Comparison of ENCODE assay signal across 8 cellular contexts in the genomic region with DNA sequence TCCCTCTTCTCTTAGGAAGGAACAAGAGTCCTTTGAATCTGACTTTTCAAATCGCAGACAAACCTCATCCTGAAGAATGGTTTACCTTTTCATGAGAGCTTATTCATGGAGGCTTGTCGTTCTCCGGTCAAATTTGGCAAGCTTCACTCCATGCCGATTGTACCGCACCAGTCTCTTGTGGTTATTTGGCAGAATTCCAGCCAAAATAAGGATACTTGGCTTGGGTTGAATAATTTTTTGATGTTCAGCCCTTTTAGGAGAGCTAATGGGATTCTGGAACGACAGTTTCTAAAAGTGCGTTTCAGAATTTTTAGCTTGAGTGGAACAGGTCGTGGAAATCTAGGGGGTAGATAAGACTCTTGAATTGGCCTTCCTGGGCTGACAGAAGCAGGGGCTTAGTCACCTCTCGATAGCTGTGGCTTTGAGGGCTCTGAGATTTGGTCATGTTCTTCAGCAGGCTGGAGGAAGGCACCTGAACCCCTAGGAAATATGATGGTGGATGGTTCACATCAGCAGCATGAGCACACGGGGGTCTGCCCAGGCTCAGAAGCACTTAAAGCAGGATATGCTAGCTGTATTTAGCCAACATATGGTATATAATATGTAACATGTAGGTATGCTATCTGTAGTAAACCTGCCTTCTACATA. TPM values are rescaled to one million over a fixed set of nuclear protein-coding genes. Genes with fewer than 3 reads are reported as not detected.
DNase-seq lines count a peak whose midpoint lies in the region; ATAC-seq and TF ChIP-seq lines count a peak whose summit lies in the region.

No MANE protein-coding gene starts in this region.

- H3K4me3 Mint-ChIP-seq in activated T-cell treated with anti-CD3 and anti-CD28 coated beads, Interleukin-2, amount 50 U/mL, for 24 hours = peak overlapping the region; percentile 86
- peak overlapping the region; percentile 83 for H3K4me3 Mint-ChIP-seq in WTC11
- peak overlapping the region; percentile 39 to 47 for H3K4me3 Mint-ChIP-seq in stimulated activated naive B cell treated with anti-CD40 and anti-IgM and Interleukin-4, amounts not matched to agents 10 μg/mL and 1 μg/mL and 100 μg/mL, for 72 hours

- H3K36me3 Mint-ChIP-seq in activated T-cell treated with anti-CD3 and anti-CD28 coated beads, Interleukin-2, amount 50 U/mL, for 24 hours (ENCODE audit: low read depth) = peaks cover 9% of the 10 kb centered on the region
- no peaks in the 10 kb centered on the region for H3K36me3 Mint-ChIP-seq in WTC11
- peaks cover 0 to 2% of the 10 kb centered on the region in 2 donors for H3K36me3 Mint-ChIP-seq in stimulated activated naive B cell treated with anti-CD40 and anti-IgM and Interleukin-4, amounts not matched to agents 10 μg/mL and 1 μg/mL and 100 μg/mL, for 72 hours

- no peak for DNase-seq in activated T-cell treated with anti-CD3 and anti-CD28 coated beads, Interleukin-2, amount 50 U/mL, for 24 hours
- DNase-seq in activated T-cell treated with anti-CD3 and anti-CD28 coated beads for 4 hours = no peak
- no peak for DNase-seq in WTC11 (ENCODE audit: low spot score)
- DNase-seq in fibroblast of villous mesenchyme (ENCODE audit: low read depth) = peak; percentile 5
- no peak for DNase-seq in stimulated activated naive B cell treated with anti-CD40 and anti-IgM and Interleukin-4, amounts not matched to agents 10 μg/mL and 1 μg/mL and 100 μg/mL, for 72 hours
- no peak for DNase-seq in NCI-H2227 (lab: John Stamatoyannopoulos, UW; ENCODE audit: unreplicated experiment)
- no peak for DNase-seq in NCI-H524 (lab: John Stamatoyannopoulos, UW)

- H3K27me3 Mint-ChIP-seq in activated T-cell treated with anti-CD3 and anti-CD28 coated beads, Interleukin-2, amount 50 U/mL, for 24 hours = no peaks in the 10 kb centered on the region
- peaks cover 20% of the 10 kb centered on the region for H3K27me3 Mint-ChIP-seq in WTC11 (ENCODE audit: low read depth)
- H3K27me3 Mint-ChIP-seq in stimulated activated naive B cell treated with anti-CD40 and anti-IgM and Interleukin-4, amounts not matched to agents 10 μg/mL and 1 μg/mL and 100 μg/mL, for 72 hours = no peaks in the 10 kb centered on the region

- no peak overlapping the region for H3K4me3 ChIP-seq in fibroblast of villous mesenchyme (ENCODE audit: low read depth, low read length)

- ATAC-seq in WTC11 = no peak
- ATAC-seq in stimulated activated naive B cell treated with anti-CD40 and anti-IgM and Interleukin-4, amounts not matched to agents 10 μg/mL and 1 μg/mL and 100 μg/mL, for 72 hours (replicated peaks) = no peak
- ATAC-seq in GM18519 (IDR thresholded peaks at IDR 0.05; ENCODE audit: low FRiP score, unreplicated experiment) = no peak

- H3K9me3 Mint-ChIP-seq in activated T-cell treated with anti-CD3 and anti-CD28 coated beads, Interleukin-2, amount 50 U/mL, for 24 hours = no peaks in the 10 kb centered on the region
- H3K9me3 Mint-ChIP-seq in WTC11 = no peaks in the 10 kb centered on the region
- H3K9me3 Mint-ChIP-seq in stimulated activated naive B cell treated with anti-CD40 and anti-IgM and Interleukin-4, amounts not matched to agents 10 μg/mL and 1 μg/mL and 100 μg/mL, for 72 hours = no peaks in the 10 kb centered on the region

- TF ChIP-seq CTCF in WTC11 (IDR thresholded peaks at IDR 0.05) (no peak), fibroblast of villous mesenchyme (IDR thresholded peaks at IDR 0.05; ENCODE audit: insufficient read depth, low read depth, low read length) (no peak)

- H3K4me1 Mint-ChIP-seq in activated T-cell treated with anti-CD3 and anti-CD28 coated beads, Interleukin-2, amount 50 U/mL, for 24 hours (ENCODE audit: low read depth) = peaks cover 78% of the 10 kb centered on the region
- peaks cover 69% of the 10 kb centered on the region for H3K4me1 Mint-ChIP-seq in WTC11
- peaks cover 52 to 79% of the 10 kb centered on the region in 2 donors for H3K4me1 Mint-ChIP-seq in stimulated activated naive B cell treated with anti-CD40 and anti-IgM and Interleukin-4, amounts not matched to agents 10 μg/mL and 1 μg/mL and 100 μg/mL, for 72 hours

- POLR2A ChIA-PET in WTC11 (lab: Charles Lee) = interaction anchor here (0.7 to 2.6 kb wide), 2 partner anchors 118 to 231 kb away, joined by 6 to 7 read pairs; partner anchors contain the start of genes MSMO1 and TRIM61

- H3K27ac Mint-ChIP-seq in activated T-cell treated with anti-CD3 and anti-CD28 coated beads, Interleukin-2, amount 50 U/mL, for 24 hours = peak overlapping the region; percentile 92
- no peak overlapping the region for H3K27ac Mint-ChIP-seq in WTC11
- H3K27ac Mint-ChIP-seq in stimulated activated naive B cell treated with anti-CD40 and anti-IgM and Interleukin-4, amounts not matched to agents 10 μg/mL and 1 μg/mL and 100 μg/mL, for 72 hours = no peak overlapping the region

- CTCF ChIA-PET in WTC11 (lab: Charles Lee) = interaction anchor here (1.0 kb wide), 1 partner anchor 96 kb away, joined by 3 read pairs; the partner anchor contains the start of gene TMEM192

TF ChIP-seq in WTC11, 78 proteins besides CTCF, POLR2A, EP300 and RAD21 (continues in another document):
- TF ChIP-seq USF1 (CRISPR knock-in tag; IDR thresholded peaks at IDR 0.05) = no peak
- no peak for TF ChIP-seq RORB (CRISPR knock-in tag; IDR thresholded peaks at IDR 0.05)
- TF ChIP-seq KAT7 (CRISPR knock-in tag; IDR thresholded peaks at IDR 0.05; ENCODE audit: borderline replicate concordance) = no peak
- TF ChIP-seq, protein P1, sequence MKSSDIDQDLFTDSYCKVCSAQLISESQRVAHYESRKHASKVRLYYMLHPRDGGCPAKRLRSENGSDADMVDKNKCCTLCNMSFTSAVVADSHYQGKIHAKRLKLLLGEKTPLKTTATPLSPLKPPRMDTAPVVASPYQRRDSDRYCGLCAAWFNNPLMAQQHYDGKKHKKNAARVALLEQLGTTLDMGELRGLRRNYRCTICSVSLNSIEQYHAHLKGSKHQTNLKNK (CRISPR knock-in tag; IDR thresholded peaks at IDR 0.05) = no peak
- TF ChIP-seq ATF1 (CRISPR knock-in tag; IDR thresholded peaks at IDR 0.05) = no peak
- TF ChIP-seq, protein P2, sequence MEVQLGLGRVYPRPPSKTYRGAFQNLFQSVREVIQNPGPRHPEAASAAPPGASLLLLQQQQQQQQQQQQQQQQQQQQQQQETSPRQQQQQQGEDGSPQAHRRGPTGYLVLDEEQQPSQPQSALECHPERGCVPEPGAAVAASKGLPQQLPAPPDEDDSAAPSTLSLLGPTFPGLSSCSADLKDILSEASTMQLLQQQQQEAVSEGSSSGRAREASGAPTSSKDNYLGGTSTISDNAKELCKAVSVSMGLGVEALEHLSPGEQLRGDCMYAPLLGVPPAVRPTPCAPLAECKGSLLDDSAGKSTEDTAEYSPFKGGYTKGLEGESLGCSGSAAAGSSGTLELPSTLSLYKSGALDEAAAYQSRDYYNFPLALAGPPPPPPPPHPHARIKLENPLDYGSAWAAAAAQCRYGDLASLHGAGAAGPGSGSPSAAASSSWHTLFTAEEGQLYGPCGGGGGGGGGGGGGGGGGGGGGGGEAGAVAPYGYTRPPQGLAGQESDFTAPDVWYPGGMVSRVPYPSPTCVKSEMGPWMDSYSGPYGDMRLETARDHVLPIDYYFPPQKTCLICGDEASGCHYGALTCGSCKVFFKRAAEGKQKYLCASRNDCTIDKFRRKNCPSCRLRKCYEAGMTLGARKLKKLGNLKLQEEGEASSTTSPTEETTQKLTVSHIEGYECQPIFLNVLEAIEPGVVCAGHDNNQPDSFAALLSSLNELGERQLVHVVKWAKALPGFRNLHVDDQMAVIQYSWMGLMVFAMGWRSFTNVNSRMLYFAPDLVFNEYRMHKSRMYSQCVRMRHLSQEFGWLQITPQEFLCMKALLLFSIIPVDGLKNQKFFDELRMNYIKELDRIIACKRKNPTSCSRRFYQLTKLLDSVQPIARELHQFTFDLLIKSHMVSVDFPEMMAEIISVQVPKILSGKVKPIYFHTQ (CRISPR knock-in tag; IDR thresholded peaks at IDR 0.05) = no peak
- TF ChIP-seq TP53 (CRISPR knock-in tag; IDR thresholded peaks at IDR 0.05) = no peak
- TF ChIP-seq MXD4 (CRISPR knock-in tag; IDR thresholded peaks at IDR 0.05; ENCODE audit: borderline replicate concordance) = no peak
- no peak for TF ChIP-seq CREM (CRISPR knock-in tag; IDR thresholded peaks at IDR 0.05)
- no peak for TF ChIP-seq TEAD4 (CRISPR knock-in tag; IDR thresholded peaks at IDR 0.05)
- TF ChIP-seq, protein P3, sequence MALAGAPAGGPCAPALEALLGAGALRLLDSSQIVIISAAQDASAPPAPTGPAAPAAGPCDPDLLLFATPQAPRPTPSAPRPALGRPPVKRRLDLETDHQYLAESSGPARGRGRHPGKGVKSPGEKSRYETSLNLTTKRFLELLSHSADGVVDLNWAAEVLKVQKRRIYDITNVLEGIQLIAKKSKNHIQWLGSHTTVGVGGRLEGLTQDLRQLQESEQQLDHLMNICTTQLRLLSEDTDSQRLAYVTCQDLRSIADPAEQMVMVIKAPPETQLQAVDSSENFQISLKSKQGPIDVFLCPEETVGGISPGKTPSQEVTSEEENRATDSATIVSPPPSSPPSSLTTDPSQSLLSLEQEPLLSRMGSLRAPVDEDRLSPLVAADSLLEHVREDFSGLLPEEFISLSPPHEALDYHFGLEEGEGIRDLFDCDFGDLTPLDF (CRISPR knock-in tag; IDR thresholded peaks at IDR 0.05) = no peak
- TF ChIP-seq TCF7 (CRISPR knock-in tag; IDR thresholded peaks at IDR 0.05; ENCODE audit: low read depth) = no peak

RNA-seq across cellular contexts. Expression of gene KLHL2, which starts 1.5 kb away (rescaled TPM):
- total RNA-seq in WTC11 (2021) = 9.8 to 12.4 TPM (median 10.8 TPM) in 3 replicates
- total RNA-seq in fibroblast of villous mesenchyme = 11.0 and 16.4 TPM in 2 replicates
